In the genomic region with DNA sequence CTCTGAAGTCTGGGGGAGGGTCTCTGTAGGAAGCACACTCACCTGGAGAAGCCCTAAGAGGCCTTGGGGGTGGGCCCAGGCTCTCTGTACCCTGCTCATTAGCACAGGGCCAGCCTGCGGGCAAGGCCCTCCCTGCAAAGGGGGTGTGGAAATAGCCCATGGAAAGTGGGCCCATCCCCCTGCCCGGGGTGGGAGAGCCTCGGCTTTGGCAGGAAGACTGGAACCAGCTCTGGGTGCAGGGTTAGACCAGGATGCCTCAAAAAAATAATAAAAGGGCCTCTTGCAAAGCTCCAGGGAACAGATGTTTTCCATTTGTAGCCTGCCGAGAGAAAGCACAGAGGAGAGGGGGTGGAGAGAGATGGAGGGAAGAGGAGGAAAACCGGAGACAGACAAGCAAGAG, we compare ENCODE assay signal across 11 cellular contexts.
DNase-seq lines count a peak whose midpoint lies in the region; ATAC-seq and TF ChIP-seq lines count a peak whose summit lies in the region.
"Had no signal": no experiment of that assay in that cellular context is flagged by ENCODE, and none has a peak within 500 bp of the region (broad histone marks: within the 10 kb centered on the region; RNA-seq: fewer than 3 reads in every experiment).

No MANE protein-coding gene starts in this region.

- peak; percentile 18 for ATAC-seq in left lung
- no peak for ATAC-seq in GM19035 (IDR thresholded peaks at IDR 0.05; ENCODE audit: unreplicated experiment)
- ATAC-seq in GM21825 (IDR thresholded peaks at IDR 0.05; ENCODE audit: unreplicated experiment) = no peak

- no peaks in the 10 kb centered on the region for H3K9me3 Mint-ChIP-seq in T-helper 2 cell treated with Interferon-gamma antibody and Interleukin-4, amounts not matched to agents 5 μg/mL and 100 μg/mL, for 36 hours
- no peaks in the 10 kb centered on the region for H3K9me3 Mint-ChIP-seq in brain

- H3K27ac Mint-ChIP-seq in T-helper 2 cell treated with Interferon-gamma antibody and Interleukin-4, amounts not matched to agents 5 μg/mL and 100 μg/mL, for 36 hours = peak overlapping the region; percentile 71
- H3K27ac Mint-ChIP-seq in brain = peak overlapping the region; percentile 85 to 93 (median 91)

- H3K9me3 ChIP-seq in left lung = no peaks in the 10 kb centered on the region
- H3K9me3 ChIP-seq in thyroid gland = no peaks in the 10 kb centered on the region
- H3K9me3 ChIP-seq: A549 had no signal

- H3K4me3 ChIP-seq in left lung (no peak overlapping the region), thyroid gland (replicated peaks in 1 of 3) (no peak overlapping the region)
- H3K4me3 ChIP-seq: A549 had no signal

- intact Hi-C loops in left lung (cut with DNase I) (no loop called here), thyroid gland (cut with DNase I) (no loop called here)

- peaks cover 37% of the 10 kb centered on the region for H3K36me3 Mint-ChIP-seq in T-helper 2 cell treated with Interferon-gamma antibody and Interleukin-4, amounts not matched to agents 5 μg/mL and 100 μg/mL, for 36 hours (ENCODE audit: low read depth)
- H3K36me3 Mint-ChIP-seq in brain = peaks cover 28% of the 10 kb centered on the region

- no peak overlapping the region for H3K4me3 Mint-ChIP-seq in T-helper 2 cell treated with Interferon-gamma antibody and Interleukin-4, amounts not matched to agents 5 μg/mL and 100 μg/mL, for 36 hours
- no peak overlapping the region for H3K4me3 Mint-ChIP-seq in brain

- peaks cover 0 to 48% of the 10 kb centered on the region in 2 donors for H3K36me3 ChIP-seq in left lung
- H3K36me3 ChIP-seq in thyroid gland = peaks cover 9 to 16% of the 10 kb centered on the region in 2 donors

- DNase-seq in T-helper 2 cell treated with Interferon-gamma antibody and Interleukin-4, amounts not matched to agents 5 μg/mL and 100 μg/mL, for 36 hours (ENCODE audit: low spot score) = no peak
- DNase-seq in T-helper 2 cell = no peak
- DNase-seq in left lung = peak in 1 of 2 donors; percentile 58
- no peak for DNase-seq in thyroid gland
- no peak for DNase-seq in ecto neural progenitor cell (ENCODE audit: low spot score)
- DNase-seq: activated effector memory CD4-positive, alpha-beta T cell treated with Interleukin-2 at 50 U/mL for 16 hours; midbrain had no signal

- TF ChIP-seq POLR2A in thyroid gland (IDR thresholded peaks at IDR 0.05) = no peak

- H3K27me3 Mint-ChIP-seq in T-helper 2 cell treated with Interferon-gamma antibody and Interleukin-4, amounts not matched to agents 5 μg/mL and 100 μg/mL, for 36 hours (ENCODE audit: low read depth) = no peaks in the 10 kb centered on the region
- no peaks in the 10 kb centered on the region for H3K27me3 Mint-ChIP-seq in brain

- H3K27me3 ChIP-seq in left lung (no peaks in the 10 kb centered on the region), thyroid gland (no peaks in the 10 kb centered on the region)

- no peak for TF ChIP-seq CTCF in brain (conservative IDR thresholded peaks at IDR 0.05)
- no peak for TF ChIP-seq CTCF in left lung (IDR thresholded peaks at IDR 0.05)
- no peak for TF ChIP-seq CTCF in thyroid gland (IDR thresholded peaks at IDR 0.05)

- H3K27ac ChIP-seq in left lung = peak overlapping the region; percentile 83 to 88
- H3K27ac ChIP-seq in thyroid gland = peak overlapping the region; percentile 50 to 79 (median 61)

- H3K4me1 ChIP-seq in left lung (peaks cover 29 to 34% of the 10 kb centered on the region in 2 donors), thyroid gland (peaks cover 28 to 39% of the 10 kb centered on the region in 2 donors)

- WGBS in thyroid gland, 2 donors = 59 to 69% methylated on average over 5 of the region's 5 CpGs

- H3K4me1 Mint-ChIP-seq in T-helper 2 cell treated with Interferon-gamma antibody and Interleukin-4, amounts not matched to agents 5 μg/mL and 100 μg/mL, for 36 hours (ENCODE audit: low read depth) = peaks cover 10% of the 10 kb centered on the region
- H3K4me1 Mint-ChIP-seq in brain = peaks cover 55% of the 10 kb centered on the region
